ENCODE assay signal across 8 cellular contexts in the genomic region with DNA sequence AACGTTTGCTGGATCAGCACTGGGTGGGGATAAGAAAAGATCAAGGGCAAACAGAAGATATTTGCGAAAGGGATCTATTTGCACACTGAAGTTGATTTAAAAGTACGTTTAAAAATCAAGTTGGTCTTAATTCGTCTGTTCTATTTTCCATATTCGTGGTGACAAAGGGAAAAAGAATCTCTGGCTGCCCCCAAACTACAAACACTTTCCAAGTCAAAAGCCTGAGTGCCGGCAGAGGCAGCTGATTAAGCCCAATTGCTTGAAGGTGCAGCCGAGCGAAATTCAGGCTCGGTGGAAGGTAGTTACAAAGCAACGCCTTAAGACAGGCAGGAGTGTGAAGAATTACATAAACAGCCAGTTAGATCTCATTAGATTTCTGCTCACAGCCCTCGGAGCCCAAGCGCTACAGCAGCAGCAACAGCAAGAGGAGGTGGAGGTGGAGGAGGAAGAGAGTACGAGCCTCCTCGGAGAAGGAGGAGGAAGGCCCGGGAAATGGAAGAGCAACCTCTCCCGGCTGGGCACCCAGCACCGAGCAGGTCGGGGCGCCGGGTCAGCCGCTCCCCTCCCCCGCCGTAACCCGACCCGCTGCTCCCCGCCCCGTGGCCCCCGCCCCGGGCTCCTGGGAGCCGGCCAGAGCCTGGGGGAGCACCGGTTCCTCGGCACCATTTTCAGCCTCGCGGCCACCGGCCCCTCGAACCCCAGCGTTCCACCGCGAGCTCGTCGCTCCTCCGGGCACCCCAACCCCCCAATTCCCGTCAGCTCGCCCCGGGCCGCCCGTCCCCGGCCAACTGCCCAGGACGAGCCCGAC. TPM values are rescaled to one million over a fixed set of nuclear protein-coding genes. Genes with fewer than 3 reads are reported as not detected.
DNase-seq lines count a peak whose midpoint lies in the region; ATAC-seq and TF ChIP-seq lines count a peak whose summit lies in the region.

No MANE protein-coding gene starts in this region.

- H3K4me1 ChIP-seq in PC-3 (ENCODE audit: insufficient read depth, low read length) (peaks cover 39% of the 10 kb centered on the region), foreskin keratinocyte (peaks cover 22% of the 10 kb centered on the region), neural progenitor cell (peaks cover 34% of the 10 kb centered on the region), tibial artery (peaks cover 0 to 43% (median 32%) of the 10 kb centered on the region in 4 donors)

- intact Hi-C loops in PC-3 (cut with micrococcal nuclease), result loop anchor here (5.0 kb wide), 1 partner anchor 287 kb away; a partner anchor contains a TSS
- intact Hi-C loops in tibial artery (cut with DNase I; ENCODE audit: low total_unique reads), result loop anchor here (2.0 kb wide), 1 partner anchor 40 kb away; no protein-coding TSS in a partner anchor

- H3F3A ChIP-seq in PC-3 (ENCODE audit: low read length, unreplicated experiment), result peaks cover 5% of the 10 kb centered on the region
- peaks cover 73% of the 10 kb centered on the region for H3F3A ChIP-seq in neural progenitor cell (ENCODE audit: low read depth)

- POLR2A ChIA-PET in PC-3 (lab: Charles Lee; ENCODE audit: unreplicated experiment), result interaction anchor here (0.6 to 1.7 kb wide), 6 partner anchors 13 to 168 kb away, joined by 3 to 12 read pairs (median 6); a partner anchor contains a TSS

- no peak for TF ChIP-seq CTCF in PC-3 (conservative IDR thresholded peaks at IDR 0.05; ENCODE audit: low read depth, low read length)
- TF ChIP-seq CTCF in foreskin keratinocyte (conservative IDR thresholded peaks at IDR 0.05), result no peak
- no peak for TF ChIP-seq CTCF in neural progenitor cell (IDR thresholded peaks at IDR 0.05)
- no peak for TF ChIP-seq CTCF in tibial artery (IDR thresholded peaks at IDR 0.05)

- peak overlapping the region; percentile 3; the same call in 1 of the 2 replicates for H3K27ac ChIP-seq in PC-3 (ENCODE audit: low read length)
- H3K27ac ChIP-seq in foreskin keratinocyte, result peak overlapping the region; percentile 57
- peak overlapping the region; percentile 92 for H3K27ac ChIP-seq in neural progenitor cell
- peak overlapping the region; percentile 97 to 99 for H3K27ac ChIP-seq in tibial artery

- H3K9me2 ChIP-seq in PC-3 (replicated peaks; ENCODE audit: low read length), result no peaks in the 10 kb centered on the region

- H3K4me3 ChIP-seq in PC-3 (ENCODE audit: low read length) (peak overlapping the region; percentile 85), neural progenitor cell (peak overlapping the region; percentile 94), tibial artery (peak overlapping the region; percentile 87 to 93)

- peaks cover 6% of the 10 kb centered on the region for H3K27me3 Mint-ChIP-seq in neural progenitor cell (ENCODE audit: insufficient read depth, low read depth)

- DNase-seq in Ammon's horn (ENCODE audit: low spot score) (peak; percentile 79), PC-3 (peak; percentile 53), foreskin keratinocyte (no peak), neural progenitor cell (ENCODE audit: low spot score) (peak; percentile 82), tibial artery (peak; percentile 45 to 85)
- DNase-seq in activated effector memory CD4-positive, alpha-beta T cell treated with anti-CD3 and anti-CD28 coated beads, Interleukin-2, amount 50 U/mL, for 16 hours, result peak; percentile 81

- H3K36me3 ChIP-seq in PC-3 (ENCODE audit: low read depth, low read length), result peaks cover 22% of the 10 kb centered on the region
- peaks cover 17% of the 10 kb centered on the region for H3K36me3 ChIP-seq in neural progenitor cell
- peaks cover 22 to 33% (median 24%) of the 10 kb centered on the region in 3 donors for H3K36me3 ChIP-seq in tibial artery

- BruUV-seq in PC-3 (replicated peaks; lab: Mats Ljungman, UMichigan), result TSS peak; percentile 41

- peak overlapping the region; percentile 100 for H3K4me3 Mint-ChIP-seq in neural progenitor cell

- H3K4me2 ChIP-seq in PC-3 (ENCODE audit: low read length) (peak overlapping the region; percentile 81), neural progenitor cell (peak overlapping the region; percentile 98)

- no peak overlapping the region for H2AFZ ChIP-seq in PC-3 (ENCODE audit: low read length)
- H2AFZ ChIP-seq in neural progenitor cell (replicated peaks), result no peak overlapping the region

- CTCF ChIA-PET in PC-3 (lab: Charles Lee), result no interaction called here

- H3K27me3 ChIP-seq in PC-3 (ENCODE audit: low read length) (no peaks in the 10 kb centered on the region), foreskin keratinocyte (no peaks in the 10 kb centered on the region), neural progenitor cell (no peaks in the 10 kb centered on the region), tibial artery (no peaks in the 10 kb centered on the region)

- H3K9ac ChIP-seq in PC-3 (ENCODE audit: low read length) (peak overlapping the region; percentile 60), neural progenitor cell (peak overlapping the region; percentile 77)

- peak overlapping the region; percentile 99 for H3K27ac Mint-ChIP-seq in neural progenitor cell

- peaks cover 43% of the 10 kb centered on the region for H3K79me2 ChIP-seq in PC-3 (ENCODE audit: low read length)
- peaks cover 63% of the 10 kb centered on the region for H3K79me2 ChIP-seq in neural progenitor cell (ENCODE audit: low read depth)

- H3K36me3 Mint-ChIP-seq in neural progenitor cell, result peaks cover 11% of the 10 kb centered on the region

- ATAC-seq in GM19351 (IDR thresholded peaks at IDR 0.05; ENCODE audit: unreplicated experiment) (peak; percentile 13), HG03520 (IDR thresholded peaks at IDR 0.05; ENCODE audit: unreplicated experiment) (peak; percentile 14), PC-3 (peak; percentile 1), foreskin keratinocyte (no peak)

- peaks cover 37% of the 10 kb centered on the region for H4K20me1 ChIP-seq in PC-3 (ENCODE audit: low read length)
- H4K20me1 ChIP-seq in neural progenitor cell (ENCODE audit: low read depth), result peaks cover 47% of the 10 kb centered on the region

- peaks cover 39% of the 10 kb centered on the region for H3K4me1 Mint-ChIP-seq in neural progenitor cell

- H3K9me3 ChIP-seq in PC-3 (ENCODE audit: low read length), result no peaks in the 10 kb centered on the region
- no peaks in the 10 kb centered on the region for H3K9me3 ChIP-seq in neural progenitor cell (ENCODE audit: low read depth)
- no peaks in the 10 kb centered on the region for H3K9me3 ChIP-seq in tibial artery

- H3K9me3 Mint-ChIP-seq in neural progenitor cell, result peaks cover 3% of the 10 kb centered on the region

RNA-seq across cellular contexts. Expression of a gene that starts 0.9 kb away (rescaled TPM):
- total RNA-seq in PC-3 (2014; rRNA removed) (28.7 and 39.3 TPM in 2 replicates), foreskin keratinocyte (45.2 and 49.1 TPM in 2 replicates), neural progenitor cell (ENCODE audit: low replicate concordance) (13.6 and 18.2 TPM in 2 replicates)
- 31.7 and 35.3 TPM in 2 replicates for polyA plus RNA-seq in foreskin keratinocyte

RNA-seq across cellular contexts. Expression of a gene that starts 29.9 kb away (rescaled TPM):
- not detected in 2 replicates for total RNA-seq in PC-3 (2014; rRNA removed)
- total RNA-seq in foreskin keratinocyte, result not detected in 2 replicates
- polyA plus RNA-seq in foreskin keratinocyte, result not detected in 2 replicates
- not detected in 2 replicates for total RNA-seq in neural progenitor cell (ENCODE audit: low replicate concordance)

Comparison
In these comparisons a context has a peak if more than half of its experiments do, and no peak if none do; other contexts are left out.
1. DNase-seq: peak in Ammon's horn (single experiment), PC-3 (single experiment), activated effector memory CD4-positive, alpha-beta T cell treated with anti-CD3 and anti-CD28 coated beads, Interleukin-2, amount 50 U/mL, for 16 hours (single experiment), neural progenitor cell (single experiment) and tibial artery (2 of 2); none in foreskin keratinocyte (0 of 2).
2. H3K27ac ChIP-seq: peak in every context shown above with its lines; median percentile 98 in tibial artery; 92 in neural progenitor cell; 57 in foreskin keratinocyte; 3 in PC-3.
3. Peak in every context shown above with its lines, with median percentiles within 50 percentile points of each other: H3K4me3 ChIP-seq.